ENCODE assay signal across 33 cellular contexts in the genomic region with DNA sequence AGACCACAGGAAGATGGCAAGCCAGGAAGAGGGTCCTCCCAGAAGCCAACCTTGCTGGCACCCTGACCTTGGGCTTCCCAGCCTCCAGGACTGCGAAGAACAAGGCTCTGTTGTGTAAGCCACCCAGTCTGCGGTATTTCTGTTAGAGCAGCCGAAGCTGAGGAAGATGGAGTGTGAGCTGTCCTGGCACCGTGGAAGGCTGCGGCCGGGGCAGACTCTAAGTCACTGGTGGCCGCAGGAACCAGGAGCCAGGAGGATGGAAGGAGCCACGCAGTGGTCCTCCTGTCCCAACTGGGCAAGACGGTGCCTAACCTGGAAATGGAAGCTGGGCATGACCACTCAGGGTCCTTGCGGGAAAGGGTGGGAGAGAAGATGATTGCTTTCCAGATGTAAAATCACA.
"Had no signal": no experiment of that assay in that cellular context is flagged by ENCODE, and none has a peak within 500 bp of the region (broad histone marks: within the 10 kb centered on the region; RNA-seq: fewer than 3 reads in every experiment).

No MANE protein-coding gene starts in this region.

- H3K4me3 ChIP-seq: ascending aorta, breast epithelium, Peyer's patch had no signal

- H3K9me3 ChIP-seq: ascending aorta, breast epithelium, Peyer's patch had no signal

- ATAC-seq: activated CD8-positive, alpha-beta memory T cell treated with anti-CD3 and anti-CD28 coated beads, Interleukin-2, amount 10 ng/mL, durations not matched to agents 7 days and 5 days; activated T-cell treated with anti-CD3 and anti-CD28 coated beads, Interleukin-2, amount 50 U/mL, for 72 hours; activated T-helper 17 cell treated with anti-CD3 and anti-CD28 coated beads, Interleukin-2, amount 50 U/mL, for 72 hours; PC-3 had no signal

- H3K36me3 ChIP-seq: ascending aorta, breast epithelium, Peyer's patch, WERI-Rb-1 had no signal

- DNase-seq: activated CD4-positive, alpha-beta memory T cell treated with anti-CD3 and anti-CD28 coated beads, Interleukin-2, amount 10 ng/mL, durations not matched to agents 7 days and 5 days; activated CD4-positive, alpha-beta T cell treated with anti-CD3 and anti-CD28 coated beads for 1 hour; activated CD4-positive, alpha-beta T cell treated with anti-CD3 and anti-CD28 coated beads for 48 hours; activated CD4-positive, CD25-positive, alpha-beta regulatory T cell; activated CD8-positive, alpha-beta memory T cell treated with anti-CD3 and anti-CD28 coated beads for 24 hours; activated CD8-positive, alpha-beta memory T cell treated with anti-CD3 and anti-CD28 coated beads, Interleukin-2, amount 10 ng/mL, durations not matched to agents 7 days and 5 days; activated CD8-positive, alpha-beta memory T cell treated with anti-CD3 and anti-CD28 coated beads, Interleukin-2, amount 50 U/mL, for 48 hours; activated effector memory CD4-positive, alpha-beta T cell treated with anti-CD3 and anti-CD28 coated beads, Interleukin-2, amount 50 U/mL, for 16 hours; activated naive CD4-positive, alpha-beta T cell; activated naive CD4-positive, alpha-beta T cell treated with anti-CD3 and anti-CD28 coated beads, Interleukin-2, amount 50 U/mL, for 16 hours; activated naive CD8-positive, alpha-beta T cell treated with anti-CD3 and anti-CD28 coated beads for 36 hours; activated T-cell treated with anti-CD3 and anti-CD28 coated beads, Interleukin-2, amount 50 U/mL, for 72 hours; amniotic stem cell; MM.1S; MV-4-11; NCI-H1092; NCI-H1436 treated with DMSO at 0.1 percent for 48 hours; NCI-H1694 treated with DMSO at 0.1 percent for 48 hours; NCI-H2029; NCI-H2171; NCI-H510A; NCI-H526; NCI-H748 treated with DMSO at 0.1 percent for 48 hours; NK-92 treated with Interleukin-12 subunit alpha and Interleukin-12 subunit beta, amount 100 ng/mL, for 24 hours; PC-3; RPMI8226; T1000; WERI-Rb-1 had no signal

- H3K4me1 ChIP-seq: ascending aorta, breast epithelium, Peyer's patch had no signal

- H3K27ac ChIP-seq: ascending aorta, breast epithelium, KMS-11, Peyer's patch, WERI-Rb-1 had no signal

- H3K27me3 ChIP-seq: ascending aorta, breast epithelium, Peyer's patch had no signal
